Comparison of ENCODE assay signal across 1 cellular context in the genomic region with DNA sequence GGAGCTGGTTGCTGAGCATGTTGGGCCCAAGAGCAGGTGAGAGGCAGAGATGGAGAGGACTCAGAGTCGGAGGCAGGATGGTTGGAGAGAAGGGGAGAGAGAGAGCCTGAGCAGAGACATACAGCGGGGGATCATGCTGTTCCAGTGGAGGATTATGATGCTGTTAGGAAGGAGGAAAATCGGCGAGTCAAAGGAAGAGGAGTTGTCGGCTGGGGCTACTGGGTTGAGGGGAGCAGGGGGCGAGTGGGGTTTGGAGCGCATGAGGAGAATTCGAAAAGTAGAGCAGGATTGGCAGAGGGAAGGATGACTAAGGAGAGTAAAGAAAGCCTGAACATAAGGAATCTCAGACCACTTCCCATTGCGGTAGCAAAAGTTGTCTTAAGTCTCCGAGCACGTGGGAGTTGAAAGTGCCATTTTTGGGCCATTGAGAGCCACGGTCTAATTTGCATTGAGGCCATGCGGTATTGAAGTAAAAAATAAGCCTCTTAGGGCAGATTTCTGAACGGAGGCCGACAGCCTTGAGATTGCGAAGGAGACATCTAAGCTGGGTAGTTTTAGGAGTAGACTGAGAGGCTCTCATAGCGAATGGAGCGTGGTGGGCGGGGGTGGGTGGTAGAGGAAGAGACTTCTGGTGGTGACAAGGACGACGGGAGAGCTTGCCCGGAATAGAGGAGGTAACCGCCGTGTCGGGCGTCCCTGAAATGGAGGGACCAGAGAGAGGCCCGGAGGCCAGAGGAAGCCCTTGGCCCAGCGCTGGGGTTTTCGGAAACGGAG.
TF ChIP-seq lines count a peak whose summit lies in the region.

No MANE protein-coding gene starts in this region.

TF ChIP-seq in K562, 482 proteins besides CTCF, POLR2A, EP300 and RAD21 (continued from another document and continues in another):
- TF ChIP-seq, protein P1, sequence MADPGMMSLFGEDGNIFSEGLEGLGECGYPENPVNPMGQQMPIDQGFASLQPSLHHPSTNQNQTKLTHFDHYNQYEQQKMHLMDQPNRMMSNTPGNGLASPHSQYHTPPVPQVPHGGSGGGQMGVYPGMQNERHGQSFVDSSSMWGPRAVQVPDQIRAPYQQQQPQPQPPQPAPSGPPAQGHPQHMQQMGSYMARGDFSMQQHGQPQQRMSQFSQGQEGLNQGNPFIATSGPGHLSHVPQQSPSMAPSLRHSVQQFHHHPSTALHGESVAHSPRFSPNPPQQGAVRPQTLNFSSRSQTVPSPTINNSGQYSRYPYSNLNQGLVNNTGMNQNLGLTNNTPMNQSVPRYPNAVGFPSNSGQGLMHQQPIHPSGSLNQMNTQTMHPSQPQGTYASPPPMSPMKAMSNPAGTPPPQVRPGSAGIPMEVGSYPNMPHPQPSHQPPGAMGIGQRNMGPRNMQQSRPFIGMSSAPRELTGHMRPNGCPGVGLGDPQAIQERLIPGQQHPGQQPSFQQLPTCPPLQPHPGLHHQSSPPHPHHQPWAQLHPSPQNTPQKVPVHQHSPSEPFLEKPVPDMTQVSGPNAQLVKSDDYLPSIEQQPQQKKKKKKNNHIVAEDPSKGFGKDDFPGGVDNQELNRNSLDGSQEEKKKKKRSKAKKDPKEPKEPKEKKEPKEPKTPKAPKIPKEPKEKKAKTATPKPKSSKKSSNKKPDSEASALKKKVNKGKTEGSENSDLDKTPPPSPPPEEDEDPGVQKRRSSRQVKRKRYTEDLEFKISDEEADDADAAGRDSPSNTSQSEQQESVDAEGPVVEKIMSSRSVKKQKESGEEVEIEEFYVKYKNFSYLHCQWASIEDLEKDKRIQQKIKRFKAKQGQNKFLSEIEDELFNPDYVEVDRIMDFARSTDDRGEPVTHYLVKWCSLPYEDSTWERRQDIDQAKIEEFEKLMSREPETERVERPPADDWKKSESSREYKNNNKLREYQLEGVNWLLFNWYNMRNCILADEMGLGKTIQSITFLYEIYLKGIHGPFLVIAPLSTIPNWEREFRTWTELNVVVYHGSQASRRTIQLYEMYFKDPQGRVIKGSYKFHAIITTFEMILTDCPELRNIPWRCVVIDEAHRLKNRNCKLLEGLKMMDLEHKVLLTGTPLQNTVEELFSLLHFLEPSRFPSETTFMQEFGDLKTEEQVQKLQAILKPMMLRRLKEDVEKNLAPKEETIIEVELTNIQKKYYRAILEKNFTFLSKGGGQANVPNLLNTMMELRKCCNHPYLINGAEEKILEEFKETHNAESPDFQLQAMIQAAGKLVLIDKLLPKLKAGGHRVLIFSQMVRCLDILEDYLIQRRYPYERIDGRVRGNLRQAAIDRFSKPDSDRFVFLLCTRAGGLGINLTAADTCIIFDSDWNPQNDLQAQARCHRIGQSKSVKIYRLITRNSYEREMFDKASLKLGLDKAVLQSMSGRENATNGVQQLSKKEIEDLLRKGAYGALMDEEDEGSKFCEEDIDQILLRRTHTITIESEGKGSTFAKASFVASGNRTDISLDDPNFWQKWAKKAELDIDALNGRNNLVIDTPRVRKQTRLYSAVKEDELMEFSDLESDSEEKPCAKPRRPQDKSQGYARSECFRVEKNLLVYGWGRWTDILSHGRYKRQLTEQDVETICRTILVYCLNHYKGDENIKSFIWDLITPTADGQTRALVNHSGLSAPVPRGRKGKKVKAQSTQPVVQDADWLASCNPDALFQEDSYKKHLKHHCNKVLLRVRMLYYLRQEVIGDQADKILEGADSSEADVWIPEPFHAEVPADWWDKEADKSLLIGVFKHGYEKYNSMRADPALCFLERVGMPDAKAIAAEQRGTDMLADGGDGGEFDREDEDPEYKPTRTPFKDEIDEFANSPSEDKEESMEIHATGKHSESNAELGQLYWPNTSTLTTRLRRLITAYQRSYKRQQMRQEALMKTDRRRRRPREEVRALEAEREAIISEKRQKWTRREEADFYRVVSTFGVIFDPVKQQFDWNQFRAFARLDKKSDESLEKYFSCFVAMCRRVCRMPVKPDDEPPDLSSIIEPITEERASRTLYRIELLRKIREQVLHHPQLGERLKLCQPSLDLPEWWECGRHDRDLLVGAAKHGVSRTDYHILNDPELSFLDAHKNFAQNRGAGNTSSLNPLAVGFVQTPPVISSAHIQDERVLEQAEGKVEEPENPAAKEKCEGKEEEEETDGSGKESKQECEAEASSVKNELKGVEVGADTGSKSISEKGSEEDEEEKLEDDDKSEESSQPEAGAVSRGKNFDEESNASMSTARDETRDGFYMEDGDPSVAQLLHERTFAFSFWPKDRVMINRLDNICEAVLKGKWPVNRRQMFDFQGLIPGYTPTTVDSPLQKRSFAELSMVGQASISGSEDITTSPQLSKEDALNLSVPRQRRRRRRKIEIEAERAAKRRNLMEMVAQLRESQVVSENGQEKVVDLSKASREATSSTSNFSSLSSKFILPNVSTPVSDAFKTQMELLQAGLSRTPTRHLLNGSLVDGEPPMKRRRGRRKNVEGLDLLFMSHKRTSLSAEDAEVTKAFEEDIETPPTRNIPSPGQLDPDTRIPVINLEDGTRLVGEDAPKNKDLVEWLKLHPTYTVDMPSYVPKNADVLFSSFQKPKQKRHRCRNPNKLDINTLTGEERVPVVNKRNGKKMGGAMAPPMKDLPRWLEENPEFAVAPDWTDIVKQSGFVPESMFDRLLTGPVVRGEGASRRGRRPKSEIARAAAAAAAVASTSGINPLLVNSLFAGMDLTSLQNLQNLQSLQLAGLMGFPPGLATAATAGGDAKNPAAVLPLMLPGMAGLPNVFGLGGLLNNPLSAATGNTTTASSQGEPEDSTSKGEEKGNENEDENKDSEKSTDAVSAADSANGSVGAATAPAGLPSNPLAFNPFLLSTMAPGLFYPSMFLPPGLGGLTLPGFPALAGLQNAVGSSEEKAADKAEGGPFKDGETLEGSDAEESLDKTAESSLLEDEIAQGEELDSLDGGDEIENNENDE (IDR thresholded peaks at IDR 0.05; ENCODE audit: low read depth, low read length), result no peak
- TF ChIP-seq MCM7 (IDR thresholded peaks at IDR 0.05) (no peak), ZNF444 (CRISPR knock-in tag; IDR thresholded peaks at IDR 0.05) (no peak), PRPF4 (IDR thresholded peaks at IDR 0.05; ENCODE audit: insufficient read depth, low read depth, low read length, poor library complexity, severe bottlenecking) (no peak), NCOA6 (IDR thresholded peaks at IDR 0.05) (no peak), ZBTB1 (CRISPR knock-in tag; IDR thresholded peaks at IDR 0.05; ENCODE audit: borderline replicate concordance, low read depth) (no peak), ZNF121 (CRISPR knock-in tag; conservative IDR thresholded peaks at IDR 0.05) (no peak), CXXC5 (CRISPR knock-in tag; IDR thresholded peaks at IDR 0.05) (peak; percentile 85), ZNF408 (CRISPR knock-in tag; IDR thresholded peaks at IDR 0.05; ENCODE audit: low read depth) (no peak), ZNF253 (CRISPR knock-in tag; conservative IDR thresholded peaks at IDR 0.05) (no peak), RBM14 (IDR thresholded peaks at IDR 0.05; ENCODE audit: borderline replicate concordance, insufficient read depth, low read depth, low read length) (no peak), ZNF766 (CRISPR knock-in tag; conservative IDR thresholded peaks at IDR 0.05) (no peak; the same call in 1 of the 2 replicates), ZNF239 (CRISPR knock-in tag; IDR thresholded peaks at IDR 0.05) (no peak), TCF7L2 (IDR thresholded peaks at IDR 0.05; ENCODE audit: low read depth, low read length) (no peak), ZNF311 (CRISPR knock-in tag; IDR thresholded peaks at IDR 0.05) (no peak), CBFB (CRISPR knock-in tag; IDR thresholded peaks at IDR 0.05) (no peak), ZNF354B (CRISPR knock-in tag; IDR thresholded peaks at IDR 0.05) (no peak), CBX5 (IDR thresholded peaks at IDR 0.05; ENCODE audit: borderline replicate concordance, low read depth) (no peak), ZNF778 (CRISPR knock-in tag; IDR thresholded peaks at IDR 0.05) (no peak), ZNF197 (CRISPR knock-in tag; IDR thresholded peaks at IDR 0.05; ENCODE audit: low read depth) (no peak), THRAP3 (IDR thresholded peaks at IDR 0.05; ENCODE audit: borderline replicate concordance) (no peak), CC2D1A (IDR thresholded peaks at IDR 0.05) (no peak), ZBTB7A (IDR thresholded peaks at IDR 0.05; ENCODE audit: borderline replicate concordance, control insufficient read depth, low read depth, low read length) (no peak), CHD2 (IDR thresholded peaks at IDR 0.05; ENCODE audit: low read depth, low read length) (no peak), SMARCC2 (IDR thresholded peaks at IDR 0.05; ENCODE audit: low read depth) (no peak), ILK (tag; IDR thresholded peaks at IDR 0.05; ENCODE audit: borderline replicate concordance, low read depth) (0 out of 2 replicates have a peak, but pooled peaks have one; percentile 5), GTF2E2 (tag; IDR thresholded peaks at IDR 0.05) (no peak), HEY1 (CRISPR knock-in tag; IDR thresholded peaks at IDR 0.05; ENCODE audit: borderline replicate concordance) (no peak), JUND (IDR thresholded peaks at IDR 0.05; ENCODE audit: borderline replicate concordance, low read depth, low read length) (peak; percentile 30; the same call in 1 of the 2 replicates), JUND (tag; IDR thresholded peaks at IDR 0.05; ENCODE audit: borderline replicate concordance, low read depth, low read length) (peak; percentile 40; the same call in 1 of the 3 replicates), RBM34 (IDR thresholded peaks at IDR 0.05; ENCODE audit: borderline replicate concordance, insufficient read depth, low read length) (no peak), ZNF324 (CRISPR knock-in tag; IDR thresholded peaks at IDR 0.05) (no peak), KAT7 (CRISPR knock-in tag; IDR thresholded peaks at IDR 0.05; ENCODE audit: borderline replicate concordance) (no peak), ZNF134 (CRISPR knock-in tag; conservative IDR thresholded peaks at IDR 0.05) (no peak), SAFB2 (IDR thresholded peaks at IDR 0.05; ENCODE audit: borderline replicate concordance, low read depth, low read length, severe bottlenecking) (no peak), ZZZ3 (IDR thresholded peaks at IDR 0.05) (no peak)
- TF ChIP-seq, protein P2, sequence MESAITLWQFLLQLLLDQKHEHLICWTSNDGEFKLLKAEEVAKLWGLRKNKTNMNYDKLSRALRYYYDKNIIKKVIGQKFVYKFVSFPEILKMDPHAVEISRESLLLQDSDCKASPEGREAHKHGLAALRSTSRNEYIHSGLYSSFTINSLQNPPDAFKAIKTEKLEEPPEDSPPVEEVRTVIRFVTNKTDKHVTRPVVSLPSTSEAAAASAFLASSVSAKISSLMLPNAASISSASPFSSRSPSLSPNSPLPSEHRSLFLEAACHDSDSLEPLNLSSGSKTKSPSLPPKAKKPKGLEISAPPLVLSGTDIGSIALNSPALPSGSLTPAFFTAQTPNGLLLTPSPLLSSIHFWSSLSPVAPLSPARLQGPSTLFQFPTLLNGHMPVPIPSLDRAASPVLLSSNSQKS (CRISPR knock-in tag; IDR thresholded peaks at IDR 0.05), result no peak
- TF ChIP-seq, protein P3, sequence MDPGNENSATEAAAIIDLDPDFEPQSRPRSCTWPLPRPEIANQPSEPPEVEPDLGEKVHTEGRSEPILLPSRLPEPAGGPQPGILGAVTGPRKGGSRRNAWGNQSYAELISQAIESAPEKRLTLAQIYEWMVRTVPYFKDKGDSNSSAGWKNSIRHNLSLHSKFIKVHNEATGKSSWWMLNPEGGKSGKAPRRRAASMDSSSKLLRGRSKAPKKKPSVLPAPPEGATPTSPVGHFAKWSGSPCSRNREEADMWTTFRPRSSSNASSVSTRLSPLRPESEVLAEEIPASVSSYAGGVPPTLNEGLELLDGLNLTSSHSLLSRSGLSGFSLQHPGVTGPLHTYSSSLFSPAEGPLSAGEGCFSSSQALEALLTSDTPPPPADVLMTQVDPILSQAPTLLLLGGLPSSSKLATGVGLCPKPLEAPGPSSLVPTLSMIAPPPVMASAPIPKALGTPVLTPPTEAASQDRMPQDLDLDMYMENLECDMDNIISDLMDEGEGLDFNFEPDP (CRISPR knock-in tag; IDR thresholded peaks at IDR 0.05), result no peak
- TF ChIP-seq, protein P4, sequence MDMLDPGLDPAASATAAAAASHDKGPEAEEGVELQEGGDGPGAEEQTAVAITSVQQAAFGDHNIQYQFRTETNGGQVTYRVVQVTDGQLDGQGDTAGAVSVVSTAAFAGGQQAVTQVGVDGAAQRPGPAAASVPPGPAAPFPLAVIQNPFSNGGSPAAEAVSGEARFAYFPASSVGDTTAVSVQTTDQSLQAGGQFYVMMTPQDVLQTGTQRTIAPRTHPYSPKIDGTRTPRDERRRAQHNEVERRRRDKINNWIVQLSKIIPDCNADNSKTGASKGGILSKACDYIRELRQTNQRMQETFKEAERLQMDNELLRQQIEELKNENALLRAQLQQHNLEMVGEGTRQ (CRISPR knock-in tag; IDR thresholded peaks at IDR 0.05), result peak; percentile 17; the same call in 1 of the 2 replicates
- TF ChIP-seq, protein P5, sequence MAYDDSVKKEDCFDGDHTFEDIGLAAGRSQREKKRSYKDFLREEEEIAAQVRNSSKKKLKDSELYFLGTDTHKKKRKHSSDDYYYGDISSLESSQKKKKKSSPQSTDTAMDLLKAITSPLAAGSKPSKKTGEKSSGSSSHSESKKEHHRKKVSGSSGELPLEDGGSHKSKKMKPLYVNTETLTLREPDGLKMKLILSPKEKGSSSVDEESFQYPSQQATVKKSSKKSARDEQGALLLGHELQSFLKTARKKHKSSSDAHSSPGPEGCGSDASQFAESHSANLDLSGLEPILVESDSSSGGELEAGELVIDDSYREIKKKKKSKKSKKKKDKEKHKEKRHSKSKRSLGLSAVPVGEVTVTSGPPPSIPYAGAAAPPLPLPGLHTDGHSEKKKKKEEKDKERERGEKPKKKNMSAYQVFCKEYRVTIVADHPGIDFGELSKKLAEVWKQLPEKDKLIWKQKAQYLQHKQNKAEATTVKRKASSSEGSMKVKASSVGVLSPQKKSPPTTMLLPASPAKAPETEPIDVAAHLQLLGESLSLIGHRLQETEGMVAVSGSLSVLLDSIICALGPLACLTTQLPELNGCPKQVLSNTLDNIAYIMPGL (CRISPR knock-in tag; IDR thresholded peaks at IDR 0.05), result no peak
- TF ChIP-seq, protein P6, sequence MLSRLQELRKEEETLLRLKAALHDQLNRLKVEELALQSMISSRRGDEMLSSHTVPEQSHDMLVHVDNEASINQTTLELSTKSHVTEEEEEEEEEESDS (CRISPR knock-in tag; IDR thresholded peaks at IDR 0.05), result no peak
- TF ChIP-seq, protein P7, sequence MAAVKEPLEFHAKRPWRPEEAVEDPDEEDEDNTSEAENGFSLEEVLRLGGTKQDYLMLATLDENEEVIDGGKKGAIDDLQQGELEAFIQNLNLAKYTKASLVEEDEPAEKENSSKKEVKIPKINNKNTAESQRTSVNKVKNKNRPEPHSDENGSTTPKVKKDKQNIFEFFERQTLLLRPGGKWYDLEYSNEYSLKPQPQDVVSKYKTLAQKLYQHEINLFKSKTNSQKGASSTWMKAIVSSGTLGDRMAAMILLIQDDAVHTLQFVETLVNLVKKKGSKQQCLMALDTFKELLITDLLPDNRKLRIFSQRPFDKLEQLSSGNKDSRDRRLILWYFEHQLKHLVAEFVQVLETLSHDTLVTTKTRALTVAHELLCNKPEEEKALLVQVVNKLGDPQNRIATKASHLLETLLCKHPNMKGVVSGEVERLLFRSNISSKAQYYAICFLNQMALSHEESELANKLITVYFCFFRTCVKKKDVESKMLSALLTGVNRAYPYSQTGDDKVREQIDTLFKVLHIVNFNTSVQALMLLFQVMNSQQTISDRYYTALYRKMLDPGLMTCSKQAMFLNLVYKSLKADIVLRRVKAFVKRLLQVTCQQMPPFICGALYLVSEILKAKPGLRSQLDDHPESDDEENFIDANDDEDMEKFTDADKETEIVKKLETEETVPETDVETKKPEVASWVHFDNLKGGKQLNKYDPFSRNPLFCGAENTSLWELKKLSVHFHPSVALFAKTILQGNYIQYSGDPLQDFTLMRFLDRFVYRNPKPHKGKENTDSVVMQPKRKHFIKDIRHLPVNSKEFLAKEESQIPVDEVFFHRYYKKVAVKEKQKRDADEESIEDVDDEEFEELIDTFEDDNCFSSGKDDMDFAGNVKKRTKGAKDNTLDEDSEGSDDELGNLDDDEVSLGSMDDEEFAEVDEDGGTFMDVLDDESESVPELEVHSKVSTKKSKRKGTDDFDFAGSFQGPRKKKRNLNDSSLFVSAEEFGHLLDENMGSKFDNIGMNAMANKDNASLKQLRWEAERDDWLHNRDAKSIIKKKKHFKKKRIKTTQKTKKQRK (IDR thresholded peaks at IDR 0.05; ENCODE audit: borderline replicate concordance, low read depth, low read length), result no peak
